In the genomic region with DNA sequence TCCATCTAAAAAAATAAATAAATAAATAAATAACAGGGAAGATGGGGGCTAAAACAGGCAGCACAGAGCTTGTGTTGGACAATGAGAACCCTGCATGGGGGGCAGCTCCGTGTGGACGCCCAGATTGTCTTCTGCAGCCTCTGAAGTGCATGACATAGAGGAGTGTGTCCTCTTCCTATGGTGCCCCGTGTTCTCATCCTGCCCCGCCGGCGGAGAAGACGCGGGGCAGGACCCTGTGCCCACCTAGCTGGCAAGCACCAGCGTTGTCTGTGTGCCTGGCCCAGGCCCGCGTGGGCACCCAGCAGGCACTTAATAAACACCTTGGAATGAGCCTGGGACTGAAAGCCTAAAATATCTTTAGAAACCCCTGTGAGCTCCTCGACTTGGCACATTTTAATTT, we compare ENCODE assay signal across 32 cellular contexts.
"Had no signal": no experiment of that assay in that cellular context is flagged by ENCODE, and none has a peak within 500 bp of the region (broad histone marks: within the 10 kb centered on the region; RNA-seq: fewer than 3 reads in every experiment).

No MANE protein-coding gene starts in this region.

- ATAC-seq: activated CD4-positive, alpha-beta T cell treated with anti-CD3 and anti-CD28 coated beads for 36 hours; activated CD8-positive, alpha-beta T cell treated with anti-CD3 and anti-CD28 coated beads, Interleukin-2, amount 10 ng/mL, durations not matched to agents 7 days and 5 days; activated naive CD8-positive, alpha-beta T cell treated with anti-CD3 and anti-CD28 coated beads, Interleukin-2, amount 50 U/mL, for 24 hours had no signal

- H3K4me3 ChIP-seq: MG63, PC-9 had no signal

- H2AFZ ChIP-seq: PC-9 had no signal

- H3K4me2 ChIP-seq: PC-9 had no signal

- H3K36me3 ChIP-seq: MG63 had no signal

- H3K27ac ChIP-seq: PC-9, RWPE1 had no signal

- H3K9me3 ChIP-seq: MG63 had no signal

- H3K27me3 ChIP-seq: MG63 had no signal

- DNase-seq: activated B cell treated with CpG ODN at 0.5 μM for 24 hours; activated CD4-positive, alpha-beta T cell treated with anti-CD3 and anti-CD28 coated beads for 36 hours; activated CD4-positive, alpha-beta T cell treated with anti-CD3 and anti-CD28 coated beads, Interleukin-2, amount 10 ng/mL, durations not matched to agents 7 days and 5 days; activated CD4-positive, alpha-beta T cell treated with anti-CD3 and anti-CD28 coated beads, Interleukin-2, amount 50 U/mL, for 48 hours; activated CD8-positive, alpha-beta T cell treated with anti-CD3 and anti-CD28 coated beads, Interleukin-2, amount 10 ng/mL, durations not matched to agents 7 days and 5 days; activated naive CD4-positive, alpha-beta T cell treated with anti-CD3 and anti-CD28 coated beads, Interleukin-2, amount 10 ng/mL, durations not matched to agents 7 days and 5 days; activated naive CD8-positive, alpha-beta T cell treated with anti-CD3 and anti-CD28 coated beads, Interleukin-2, amount 50 U/mL, for 24 hours; activated T-cell treated with anti-CD3 and anti-CD28 coated beads, Interleukin-2, amount 50 U/mL, for 24 hours; anterior cingulate cortex; caudate nucleus; cerebellar nuclear complex; Kasumi-1; KG1; MG63; MV-4-11; NCI-H1092; NCI-H1436 treated with DMSO at 0.1 percent for 48 hours; NCI-H1694 treated with DMSO at 0.1 percent for 48 hours; NCI-H2029 treated with DMSO at 0.1 percent for 48 hours; NCI-H2107; NCI-H2171; NCI-H510A; NCI-H526; NCI-H748 treated with DMSO at 0.1 percent for 48 hours; NK-92 treated with Interleukin-12 subunit alpha and Interleukin-12 subunit beta, amount 100 ng/mL, for 24 hours; PC-9; Right ventricle myocardium superior; SW 1271; T-helper 1 cell; T-helper 2 cell; T-helper 9 cell had no signal
